Comparison of ENCODE assay signal across 26 cellular contexts in the genomic region with DNA sequence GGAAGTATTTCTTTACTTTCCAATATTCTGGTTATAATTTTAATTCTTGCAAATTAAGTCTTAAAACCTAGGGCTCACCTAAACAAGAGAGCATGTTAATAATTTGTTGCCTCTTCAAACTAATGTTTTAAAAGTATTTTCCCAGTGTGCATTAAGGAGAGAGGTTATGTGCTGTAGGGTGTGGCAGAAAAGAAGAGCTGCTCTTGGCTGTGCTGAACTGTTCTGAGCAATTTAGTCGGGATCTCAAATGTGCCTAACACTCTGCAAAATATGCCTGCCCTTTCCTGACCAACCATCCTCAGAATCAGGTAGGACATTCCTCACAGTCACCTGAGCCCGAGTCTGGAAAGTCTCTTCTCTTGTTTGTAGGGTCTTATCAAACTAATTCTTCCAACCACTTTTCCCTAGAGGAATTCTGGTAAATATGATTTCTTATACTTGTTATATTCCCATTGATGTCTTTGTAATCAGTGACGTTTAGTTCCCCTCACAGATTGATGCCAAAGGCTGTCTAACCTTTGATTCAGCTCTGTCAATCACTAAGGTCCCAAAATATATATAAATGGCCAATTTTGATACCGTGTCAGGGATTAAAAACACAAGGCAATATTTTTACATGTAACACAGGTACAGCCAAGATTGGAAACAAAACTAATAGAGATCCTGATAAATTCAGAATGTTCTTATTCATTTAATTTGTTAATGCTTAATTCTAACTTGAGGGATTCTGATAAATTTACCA.
"Had no signal": no experiment of that assay in that cellular context is flagged by ENCODE, and none has a peak within 500 bp of the region (broad histone marks: within the 10 kb centered on the region; RNA-seq: fewer than 3 reads in every experiment).

No MANE protein-coding gene starts in this region.

- H3K9me3 ChIP-seq: MG63, Peyer's patch, SJCRH30 had no signal

- DNase-seq: Karpas-422, KG1, MG63, NCI-H1092, NCI-H1105 treated with DMSO at 0.1 percent for 48 hours, NCI-H1417 treated with DMSO at 0.1 percent for 48 hours, NCI-H146, NCI-H1694 treated with DMSO at 0.1 percent for 48 hours, NCI-H2029, NCI-H2081 treated with DMSO at 0.1 percent for 48 hours, NCI-H2171, NCI-H226, NCI-H446, NCI-H510A, NCI-H524 treated with DMSO at 0.1 percent for 48 hours, NCI-H69, NCI-H774, PC-3, Peyer's patch, SHP77 treated with DMSO at 0.1 percent for 48 hours, SJCRH30, SW 1271, T-cell had no signal

- H3K4me1 ChIP-seq: Peyer's patch, SJCRH30 had no signal

- H3K27ac ChIP-seq: HL-60, Peyer's patch, SJCRH30 had no signal

- FAIRE-seq: HTR-8/SVneo had no signal

- H3K36me3 ChIP-seq: MG63, Peyer's patch, SJCRH30 had no signal

- ATAC-seq: PC-3, Right ventricle myocardium inferior, T-cell had no signal

- H3K27me3 ChIP-seq: MG63, Peyer's patch, SJCRH30 had no signal

- H3K4me3 ChIP-seq: MG63, Peyer's patch, SJCRH30 had no signal
